In genomic region chr12:40587970-40588369, GRCh38 we compare ENCODE assay signal across 24 cellular contexts.
"Had no signal": no experiment of that assay in that cellular context is flagged by ENCODE, and none has a peak within 500 bp of the region (broad histone marks: within the 10 kb centered on the region; RNA-seq: fewer than 3 reads in every experiment).

No MANE protein-coding gene starts in this region.

- H3K4me3 ChIP-seq: colonic mucosa, dorsolateral prefrontal cortex, esophagus muscularis mucosa, gastrocnemius medialis, heart right ventricle, left lung, lower lobe of right lung, mucosa of descending colon had no signal

- H3K27ac ChIP-seq: colonic mucosa, dorsolateral prefrontal cortex, esophagus muscularis mucosa, gastrocnemius medialis, heart right ventricle, left lung, lower lobe of right lung had no signal

- H3K4me3 Mint-ChIP-seq: dendritic cell treated with granulocyte-macrophage colony-stimulating factor and Interleukin-4, amounts not matched to agents 40 ng/mL and 50 ng/mL, for 4 days; mesothelial cell of epicardium; naive B cell had no signal

- H3K27me3 Mint-ChIP-seq: dendritic cell treated with granulocyte-macrophage colony-stimulating factor and Interleukin-4, amounts not matched to agents 40 ng/mL and 50 ng/mL, for 4 days; naive B cell had no signal

- H3K4me1 ChIP-seq: colonic mucosa, esophagus muscularis mucosa, gastrocnemius medialis, heart right ventricle, left lung, lower lobe of right lung had no signal

- H3K27ac Mint-ChIP-seq: dendritic cell treated with granulocyte-macrophage colony-stimulating factor and Interleukin-4, amounts not matched to agents 40 ng/mL and 50 ng/mL, for 4 days; mesothelial cell of epicardium; naive B cell had no signal

- H3K9me3 ChIP-seq: colonic mucosa, esophagus muscularis mucosa, gastrocnemius medialis, lower lobe of right lung had no signal

- FAIRE-seq: endothelial cell of umbilical vein, islet of Langerhans, keratinocyte had no signal

- H3K27me3 ChIP-seq: colonic mucosa, dorsolateral prefrontal cortex, esophagus muscularis mucosa, gastrocnemius medialis, heart right ventricle, left lung had no signal

- H3K36me3 ChIP-seq: colonic mucosa, esophagus muscularis mucosa, gastrocnemius medialis, heart right ventricle, left lung, lower lobe of right lung had no signal

- H3K4me1 Mint-ChIP-seq: mesothelial cell of epicardium, naive B cell had no signal

- ATAC-seq: gastrocnemius medialis, heart right ventricle, left cardiac atrium, left lung, left ventricle myocardium superior, lower lobe of right lung, mucosa of descending colon had no signal

- DNase-seq: colonic mucosa; cortex of kidney; dorsolateral prefrontal cortex; effector CD4-positive, alpha-beta T cell; effector memory CD4-positive, alpha-beta T cell; foreskin melanocyte; gastrocnemius medialis; glutamatergic neuron; head of caudate nucleus; heart right ventricle; hippocampal formation; left cardiac atrium; left lung; left ventricle myocardium superior; lower lobe of right lung; mesenchymal stem cell; mucosa of descending colon; naive B cell had no signal

- H3K36me3 Mint-ChIP-seq: naive B cell had no signal
